8 cellular contexts compared by ENCODE assay signal in genomic region chr12:6606331-6607131, GRCh38. TPM values are rescaled to one million over a fixed set of nuclear protein-coding genes. Genes with fewer than 3 reads are reported as not detected.
A peak's percentile ranks its signal among the peaks of the same experiment; 100 is the strongest.
DNase-seq lines count a peak whose midpoint lies in the region; ATAC-seq and TF ChIP-seq lines count a peak whose summit lies in the region.

No MANE protein-coding gene starts in this region.

- peak overlapping the region; percentile 67 for H3K9ac ChIP-seq in fibroblast of lung (ENCODE audit: insufficient read depth, low read length)

- H3K27me3 ChIP-seq in fibroblast of lung (ENCODE audit: control insufficient read depth, insufficient read depth, low read length) (no peaks in the 10 kb centered on the region), thoracic aorta (replicated peaks; ENCODE audit: insufficient read depth) (no peaks in the 10 kb centered on the region)

- H3K4me1 Mint-ChIP-seq in activated T-helper 1 cell treated with anti-CD3 and anti-CD28 coated beads, Interleukin-12 subunit alpha, Interleukin-12 subunit beta, Interleukin-2, Interleukin-4 antibody, amounts not matched to agents 30 ng/mL and 10 ng/mL and 1 ng/mL, durations not matched to agents 14 hours and 24 hours and 36 hours (ENCODE audit: low read depth) = peaks cover 49% of the 10 kb centered on the region
- H3K4me1 Mint-ChIP-seq in naive thymus-derived CD8-positive, alpha-beta T cell = peaks cover 43 to 61% (median 54%) of the 10 kb centered on the region in 4 donors

- ATAC-seq in naive thymus-derived CD8-positive, alpha-beta T cell = peak; percentile 38 to 40
- ATAC-seq in thoracic aorta (ENCODE audit: insufficient number of reproducible peaks, low FRiP score, low read depth) (peak; percentile 16), HG03025 (IDR thresholded peaks at IDR 0.05; ENCODE audit: low FRiP score, unreplicated experiment) (no peak), HG02623 (IDR thresholded peaks at IDR 0.05; ENCODE audit: unreplicated experiment) (no peak)

- no peak overlapping the region for H2AFZ ChIP-seq in fibroblast of lung (ENCODE audit: low read length)

- no peak overlapping the region for H3K4me3 Mint-ChIP-seq in activated T-helper 1 cell treated with anti-CD3 and anti-CD28 coated beads, Interleukin-12 subunit alpha, Interleukin-12 subunit beta, Interleukin-2, Interleukin-4 antibody, amounts not matched to agents 30 ng/mL and 10 ng/mL and 1 ng/mL, durations not matched to agents 14 hours and 24 hours and 36 hours
- H3K4me3 Mint-ChIP-seq in naive thymus-derived CD8-positive, alpha-beta T cell = peak overlapping the region in 4 of 10 donors; percentile 93 to 96 (median 95)

- H3K79me2 ChIP-seq in fibroblast of lung (ENCODE audit: control insufficient read depth, insufficient read depth, low read length) = peaks cover 38% of the 10 kb centered on the region

- H3K4me2 ChIP-seq in fibroblast of lung (ENCODE audit: extremely low read depth, insufficient read depth, low read length) = peak overlapping the region; percentile 99

- no peaks in the 10 kb centered on the region for H3K9me3 Mint-ChIP-seq in activated T-helper 1 cell treated with anti-CD3 and anti-CD28 coated beads, Interleukin-12 subunit alpha, Interleukin-12 subunit beta, Interleukin-2, Interleukin-4 antibody, amounts not matched to agents 30 ng/mL and 10 ng/mL and 1 ng/mL, durations not matched to agents 14 hours and 24 hours and 36 hours
- no peaks in the 10 kb centered on the region for H3K9me3 Mint-ChIP-seq in naive thymus-derived CD8-positive, alpha-beta T cell

- intact Hi-C loops in activated T-helper 1 cell treated with anti-CD3 and anti-CD28 coated beads, Interleukin-12 subunit alpha, Interleukin-12 subunit beta, Interleukin-2, Interleukin-4 antibody, amounts not matched to agents 30 ng/mL and 10 ng/mL and 1 ng/mL, durations not matched to agents 14 hours and 24 hours and 36 hours (cut with micrococcal nuclease) = loop anchor here (1.0 to 10.0 kb wide), 12 partner anchors 32 to 508 kb away; partner anchors contain the start of genes GAPDH, ING4, LAG3 and MLF2

- TF ChIP-seq CTCF in fibroblast of lung (conservative IDR thresholded peaks at IDR 0.05 in 1 of 2, IDR thresholded peaks at IDR 0.05 in 1 of 2; ENCODE audit: low read depth in 1 of 2, low read length in 2 of 2) (no peak), thoracic aorta (IDR thresholded peaks at IDR 0.05) (no peak)

- DNase-seq in NCI-H774 (lab: John Stamatoyannopoulos, UW) (peak; percentile 38), fibroblast of lung (ENCODE audit: low read depth in 2 of 2) (peak; percentile 23 to 34), thoracic aorta (ENCODE audit: low spot score) (peak; percentile 43)
- peak; percentile 49 for DNase-seq in activated T-helper 1 cell treated with anti-CD3 and anti-CD28 coated beads, Interleukin-12 subunit alpha, Interleukin-12 subunit beta, Interleukin-2, Interleukin-4 antibody, amounts not matched to agents 30 ng/mL and 10 ng/mL and 1 ng/mL, durations not matched to agents 14 hours and 24 hours and 36 hours (ENCODE audit: low spot score)
- DNase-seq in naive thymus-derived CD8-positive, alpha-beta T cell = peak; percentile 55 to 89 (median 66)

- TF ChIP-seq POLR2A in GM10847 (IDR thresholded peaks at IDR 0.05; ENCODE audit: extremely low read depth, insufficient read length) = peak; percentile 17

- no peaks in the 10 kb centered on the region for H3K9me3 ChIP-seq in fibroblast of lung (ENCODE audit: control insufficient read depth, insufficient read depth, low read depth, low read length)
- H3K9me3 ChIP-seq in thoracic aorta = no peaks in the 10 kb centered on the region

- H3K27me3 Mint-ChIP-seq in activated T-helper 1 cell treated with anti-CD3 and anti-CD28 coated beads, Interleukin-12 subunit alpha, Interleukin-12 subunit beta, Interleukin-2, Interleukin-4 antibody, amounts not matched to agents 30 ng/mL and 10 ng/mL and 1 ng/mL, durations not matched to agents 14 hours and 24 hours and 36 hours (ENCODE audit: insufficient read depth) = no peaks in the 10 kb centered on the region
- no peaks in the 10 kb centered on the region for H3K27me3 Mint-ChIP-seq in naive thymus-derived CD8-positive, alpha-beta T cell

- peaks cover 15% of the 10 kb centered on the region for H3K4me1 ChIP-seq in fibroblast of lung (ENCODE audit: control insufficient read depth, extremely low read depth, insufficient read depth, low read length)
- peaks cover 28 to 43% of the 10 kb centered on the region in 2 donors for H3K4me1 ChIP-seq in thoracic aorta (ENCODE audit: control insufficient read depth in 1 of 2, low read depth in 2 of 2)

- peak overlapping the region; percentile 93 for H3K27ac Mint-ChIP-seq in activated T-helper 1 cell treated with anti-CD3 and anti-CD28 coated beads, Interleukin-12 subunit alpha, Interleukin-12 subunit beta, Interleukin-2, Interleukin-4 antibody, amounts not matched to agents 30 ng/mL and 10 ng/mL and 1 ng/mL, durations not matched to agents 14 hours and 24 hours and 36 hours
- H3K27ac Mint-ChIP-seq in naive thymus-derived CD8-positive, alpha-beta T cell = peak overlapping the region in 8 of 10 donors; percentile 91 to 97 (median 94)

- POLR2A ChIA-PET in naive thymus-derived CD8-positive, alpha-beta T cell (lab: Charles Lee) = interaction anchor here (0.6 to 4.9 kb wide), 17 partner anchors 7 to 270 kb away, joined by 3 to 41 read pairs (median 5); partner anchors contain the start of genes CDCA3, LPAR5, MLF2 and NOP2

- H4K20me1 ChIP-seq in fibroblast of lung (ENCODE audit: control insufficient read depth, extremely low read depth, insufficient read depth, low read length) = no peaks in the 10 kb centered on the region

- H3K36me3 ChIP-seq in fibroblast of lung (ENCODE audit: control insufficient read depth, insufficient read depth, low read length) (peaks cover 8% of the 10 kb centered on the region), thoracic aorta (peaks cover 7% of the 10 kb centered on the region)

- H3K4me3 ChIP-seq in fibroblast of lung (replicated peaks in 1 of 4; ENCODE audit: control extremely low read depth in 1 of 4, insufficient read depth in 1 of 4, low read depth in 3 of 4, low read length in 4 of 4) = peak overlapping the region; percentile 90 to 94 (median 93)
- H3K4me3 ChIP-seq in thoracic aorta = peak overlapping the region; percentile 92

- H3K27ac ChIP-seq in fibroblast of lung (ENCODE audit: insufficient read depth, low read length) (peak overlapping the region; percentile 56), thoracic aorta (peak overlapping the region; percentile 91 to 93)

- peaks cover 39% of the 10 kb centered on the region for H3K36me3 Mint-ChIP-seq in activated T-helper 1 cell treated with anti-CD3 and anti-CD28 coated beads, Interleukin-12 subunit alpha, Interleukin-12 subunit beta, Interleukin-2, Interleukin-4 antibody, amounts not matched to agents 30 ng/mL and 10 ng/mL and 1 ng/mL, durations not matched to agents 14 hours and 24 hours and 36 hours (ENCODE audit: low read depth)
- H3K36me3 Mint-ChIP-seq in naive thymus-derived CD8-positive, alpha-beta T cell = peaks cover 0 to 16% (median 6%) of the 10 kb centered on the region in 3 donors

RNA-seq across cellular contexts. Expression of gene CHD4, which starts 0.6 kb away (rescaled TPM):
- total RNA-seq in activated T-helper 1 cell treated with anti-CD3 and anti-CD28 coated beads, Interleukin-12 subunit alpha, Interleukin-12 subunit beta, Interleukin-2, Interleukin-4 antibody, amounts not matched to agents 30 ng/mL and 10 ng/mL and 1 ng/mL, durations not matched to agents 14 hours and 24 hours and 36 hours = 348 and 368 TPM in 2 replicates
- total RNA-seq in fibroblast of lung (241 and 256 TPM in 2 replicates), thoracic aorta (100 to 1,000 TPM; 193 to 205 TPM)
- 76.1 and 96.0 TPM in 2 replicates for polyA plus RNA-seq in fibroblast of lung
- polyA plus RNA-seq in fibroblast of lung (2012) = 118 and 120 TPM in 2 replicates
- 323 and 390 TPM in 2 replicates for polyA minus RNA-seq in fibroblast of lung (ENCODE audit: low replicate concordance)
- 100 to 1,000 TPM; 296 to 308 TPM for total RNA-seq in naive thymus-derived CD8-positive, alpha-beta T cell
- 10 to 100 TPM; 31.4 to 57.3 (median 56.9) TPM for polyA plus RNA-seq in naive thymus-derived CD8-positive, alpha-beta T cell

RNA-seq across cellular contexts. Expression of gene LPAR5, which starts 29.2 kb away (rescaled TPM):
- 2.8 and 3.1 TPM in 2 replicates for total RNA-seq in activated T-helper 1 cell treated with anti-CD3 and anti-CD28 coated beads, Interleukin-12 subunit alpha, Interleukin-12 subunit beta, Interleukin-2, Interleukin-4 antibody, amounts not matched to agents 30 ng/mL and 10 ng/mL and 1 ng/mL, durations not matched to agents 14 hours and 24 hours and 36 hours
- total RNA-seq in fibroblast of lung = not detected in 2 replicates
- polyA plus RNA-seq in fibroblast of lung = 0.02 and 0.07 TPM in 2 replicates
- polyA plus RNA-seq in fibroblast of lung (2012) = 0.10 TPM in 1 of 2 replicates, not detected in the other
- not detected in 2 replicates for polyA minus RNA-seq in fibroblast of lung (ENCODE audit: low replicate concordance)
- total RNA-seq in naive thymus-derived CD8-positive, alpha-beta T cell = 10 to 100 TPM; 16.6 to 18.9 TPM
- polyA plus RNA-seq in naive thymus-derived CD8-positive, alpha-beta T cell = 10 to 100 TPM in 2 of 3 donors, 1 to 10 TPM in 1; 7.9 to 14.2 (median 12.2) TPM
- total RNA-seq in thoracic aorta = 1 to 10 TPM; 4.8 to 6.8 TPM

RNA-seq across cellular contexts. Expression of gene NOP2, which starts 38.4 kb away (rescaled TPM):
- total RNA-seq in activated T-helper 1 cell treated with anti-CD3 and anti-CD28 coated beads, Interleukin-12 subunit alpha, Interleukin-12 subunit beta, Interleukin-2, Interleukin-4 antibody, amounts not matched to agents 30 ng/mL and 10 ng/mL and 1 ng/mL, durations not matched to agents 14 hours and 24 hours and 36 hours = 194 and 196 TPM in 2 replicates
- total RNA-seq in fibroblast of lung = 11.7 and 13.9 TPM in 2 replicates
- polyA plus RNA-seq in fibroblast of lung = 26.1 and 47.8 TPM in 2 replicates
- 18.6 and 34.5 TPM in 2 replicates for polyA plus RNA-seq in fibroblast of lung (2012)
- 77.1 and 94.1 TPM in 2 replicates for polyA minus RNA-seq in fibroblast of lung (ENCODE audit: low replicate concordance)
- 100 to 1,000 TPM in 1 of 2 experiments, 10 to 100 TPM in 1; 99.2 to 104 TPM for total RNA-seq in naive thymus-derived CD8-positive, alpha-beta T cell
- 10 to 100 TPM; 23.6 to 41.7 (median 24.7) TPM for polyA plus RNA-seq in naive thymus-derived CD8-positive, alpha-beta T cell
- 10 to 100 TPM; 41.2 to 83.0 TPM for total RNA-seq in thoracic aorta

RNA-seq across cellular contexts. Expression of gene ACRBP, which starts 40.7 kb away (rescaled TPM):
- total RNA-seq in activated T-helper 1 cell treated with anti-CD3 and anti-CD28 coated beads, Interleukin-12 subunit alpha, Interleukin-12 subunit beta, Interleukin-2, Interleukin-4 antibody, amounts not matched to agents 30 ng/mL and 10 ng/mL and 1 ng/mL, durations not matched to agents 14 hours and 24 hours and 36 hours = 0.83 and 1.0 TPM in 2 replicates
- total RNA-seq in fibroblast of lung (under 0.01 and 0.33 TPM in 2 replicates), thoracic aorta (1 to 10 TPM; 5.1 to 9.1 TPM)
- polyA plus RNA-seq in fibroblast of lung = 0.50 and 0.72 TPM in 2 replicates
- 0.29 and 0.37 TPM in 2 replicates for polyA plus RNA-seq in fibroblast of lung (2012)
- polyA minus RNA-seq in fibroblast of lung (ENCODE audit: low replicate concordance) = 1.3 TPM in 1 of 2 replicates, not detected in the other
- total RNA-seq in naive thymus-derived CD8-positive, alpha-beta T cell = 10 to 100 TPM; 13.8 to 14.3 TPM
- polyA plus RNA-seq in naive thymus-derived CD8-positive, alpha-beta T cell = under 1 TPM in 2 of 3 donors, not detected in 1; 0.43 to 0.50 TPM

RNA-seq across cellular contexts. Expression of gene IFFO1, which starts 50.7 kb away (rescaled TPM):
- total RNA-seq in activated T-helper 1 cell treated with anti-CD3 and anti-CD28 coated beads, Interleukin-12 subunit alpha, Interleukin-12 subunit beta, Interleukin-2, Interleukin-4 antibody, amounts not matched to agents 30 ng/mL and 10 ng/mL and 1 ng/mL, durations not matched to agents 14 hours and 24 hours and 36 hours = 19.5 and 19.9 TPM in 2 replicates
- total RNA-seq in fibroblast of lung (8.2 and 16.8 TPM in 2 replicates), thoracic aorta (10 to 100 TPM; 36.2 to 68.6 TPM)
- 21.7 and 26.9 TPM in 2 replicates for polyA plus RNA-seq in fibroblast of lung
- 23.6 and 25.6 TPM in 2 replicates for polyA plus RNA-seq in fibroblast of lung (2012)
- 18.8 and 22.0 TPM in 2 replicates for polyA minus RNA-seq in fibroblast of lung (ENCODE audit: low replicate concordance)
- 10 to 100 TPM; 40.9 to 45.9 TPM for total RNA-seq in naive thymus-derived CD8-positive, alpha-beta T cell
- 10 to 100 TPM in 1 of 3 donors, 1 to 10 TPM in 2; 3.7 to 10.8 (median 4.4) TPM for polyA plus RNA-seq in naive thymus-derived CD8-positive, alpha-beta T cell

Comparison
In these comparisons a context has a peak if more than half of its experiments do, and no peak if none do; other contexts are left out.
1. ATAC-seq: peak in naive thymus-derived CD8-positive, alpha-beta T cell (2 of 2) and thoracic aorta (single experiment); none in HG03025 (single experiment) and HG02623 (single experiment).
2. Peak in every context shown above with its lines, with median percentiles within 50 percentile points of each other: DNase-seq.